ENCODE assay signal across 6 cellular contexts in genomic region chr11:57641426-57641825, GRCh38. TPM values are rescaled to one million over a fixed set of nuclear protein-coding genes. Genes with fewer than 3 reads are reported as not detected.
DNase-seq lines count a peak whose midpoint lies in the region; FAIRE-seq lines count a peak whose summit lies in the region.

No MANE protein-coding gene starts in this region.

- no peak overlapping the region for H3K27ac ChIP-seq in ectodermal cell (ENCODE audit: insufficient read depth, low read depth, low read length, poor library complexity, severe bottlenecking)
- H3K27ac ChIP-seq in small intestine (ENCODE audit: low read depth in 1 of 2, low read length in 1 of 2) = no peak overlapping the region

- 80 to 84% methylated on average over 2 of the region's 2 CpGs for WGBS in ectodermal cell, 2 experiments
- 45 to 66% (median 60%) methylated on average over 2 of the region's 2 CpGs for whole genome bisulfite sequencing in small intestine, 3 donors

- H3K9me3 ChIP-seq in ectodermal cell (ENCODE audit: control insufficient read depth, low read length) = no peaks in the 10 kb centered on the region
- no peaks in the 10 kb centered on the region for H3K9me3 ChIP-seq in small intestine (ENCODE audit: control insufficient read depth, low read depth)

- H3K4me1 ChIP-seq in ectodermal cell (ENCODE audit: control insufficient read depth, insufficient read depth, low read length) = peaks cover 45% of the 10 kb centered on the region
- peaks cover 0 to 6% of the 10 kb centered on the region in 2 donors for H3K4me1 ChIP-seq in small intestine (ENCODE audit: control insufficient read depth in 2 of 2, insufficient read depth in 1 of 2, low read depth in 1 of 2, low read length in 1 of 2)

- DNase-seq in DMS153 treated with DMSO at 0.1 percent for 48 hours (lab: John Stamatoyannopoulos, UW; ENCODE audit: unreplicated experiment) = peak; percentile 7
- no peak for DNase-seq in DMS153 (lab: John Stamatoyannopoulos, UW)
- peak; percentile 34 for DNase-seq in NCI-H226
- peak; percentile 51 for DNase-seq in small intestine
- DNase-seq in UCSD-AML1 (lab: John Stamatoyannopoulos, UW; ENCODE audit: unreplicated experiment) = no peak

- H3K36me3 ChIP-seq in ectodermal cell (ENCODE audit: control insufficient read depth, insufficient read depth, low read length) (no peaks in the 10 kb centered on the region), small intestine (ENCODE audit: control insufficient read depth in 2 of 2, insufficient read depth in 2 of 2, low read length in 2 of 2) (no peaks in the 10 kb centered on the region)

- H3K4me3 ChIP-seq in ectodermal cell (ENCODE audit: insufficient read depth, low read depth, low read length) = peak overlapping the region; percentile 95
- no peak overlapping the region for H3K4me3 ChIP-seq in small intestine (ENCODE audit: low read depth in 1 of 2, low read length in 2 of 2)

- H3K27me3 ChIP-seq in ectodermal cell (ENCODE audit: control insufficient read depth, insufficient read depth, low read length, poor library complexity, severe bottlenecking) = no peaks in the 10 kb centered on the region
- H3K27me3 ChIP-seq in small intestine (ENCODE audit: control insufficient read depth in 2 of 2, insufficient read depth in 2 of 2, low read length in 2 of 2) = peaks cover 0 to 9% of the 10 kb centered on the region in 2 donors

- no peak for FAIRE-seq in small intestine (lab: Jason Lieb, UNC)

RNA-seq across cellular contexts. Expression of gene YPEL4, which starts 8.3 kb away (rescaled TPM):
- polyA plus RNA-seq in ectodermal cell (2013, experiment 1 of 4) = not detected
- polyA plus RNA-seq in ectodermal cell (2013, experiment 2 of 4) = 0.41 TPM
- 0.16 TPM for polyA plus RNA-seq in ectodermal cell (2013, experiment 3 of 4)
- polyA plus RNA-seq in ectodermal cell (2013, experiment 4 of 4) = 0.16 TPM
- polyA plus RNA-seq in small intestine = 1 to 10 TPM in 2 of 3 donors, not detected in 1; 1.4 to 2.2 TPM

RNA-seq across cellular contexts. Expression of gene CLP1, which starts 16.1 kb away (rescaled TPM):
- polyA plus RNA-seq in ectodermal cell (2013, experiment 1 of 4) = 26.7 TPM
- polyA plus RNA-seq in ectodermal cell (2013, experiment 2 of 4) = 21.1 TPM
- polyA plus RNA-seq in ectodermal cell (2013, experiment 3 of 4) = 19.2 TPM
- 19.0 TPM for polyA plus RNA-seq in ectodermal cell (2013, experiment 4 of 4)
- 10 to 100 TPM; 10.3 to 13.6 (median 12.3) TPM for polyA plus RNA-seq in small intestine

RNA-seq across cellular contexts. Expression of gene ZDHHC5, which starts 26.5 kb away (rescaled TPM):
- polyA plus RNA-seq in ectodermal cell (2013, experiment 1 of 4) = 34.4 TPM
- polyA plus RNA-seq in ectodermal cell (2013, experiment 2 of 4) = 37.4 TPM
- polyA plus RNA-seq in ectodermal cell (2013, experiment 3 of 4) = 27.3 TPM
- 27.5 TPM for polyA plus RNA-seq in ectodermal cell (2013, experiment 4 of 4)
- polyA plus RNA-seq in small intestine = 10 to 100 TPM; 19.5 to 35.2 (median 25.9) TPM

RNA-seq across cellular contexts. Expression of gene SERPING1, which starts 43.9 kb away (rescaled TPM):
- 110 TPM for polyA plus RNA-seq in ectodermal cell (2013, experiment 1 of 4)
- 98.4 TPM for polyA plus RNA-seq in ectodermal cell (2013, experiment 2 of 4)
- 111 TPM for polyA plus RNA-seq in ectodermal cell (2013, experiment 3 of 4)
- 127 TPM for polyA plus RNA-seq in ectodermal cell (2013, experiment 4 of 4)
- polyA plus RNA-seq in small intestine = 100 to 1,000 TPM in 1 of 3 donors, 10 to 100 TPM in 1, 1 to 10 TPM in 1; 5.4 to 201 (median 17.6) TPM

Comparison
In these comparisons a context has a peak if more than half of its experiments do, and no peak if none do; other contexts are left out.
1. DNase-seq: peak in DMS153 treated with DMSO at 0.1 percent for 48 hours (single experiment), NCI-H226 (single experiment) and small intestine (single experiment); none in DMS153 (single experiment) and UCSD-AML1 (single experiment).